18 cellular contexts compared by ENCODE assay signal in genomic region chr1:224399887-224400286, GRCh38.
"Had no signal": no experiment of that assay in that cellular context is flagged by ENCODE, and none has a peak within 500 bp of the region (broad histone marks: within the 10 kb centered on the region; RNA-seq: fewer than 3 reads in every experiment).

No MANE protein-coding gene starts in this region.

- H3K4me2 ChIP-seq: hepatocyte had no signal

- H3K9me3 ChIP-seq: psoas muscle, right lobe of liver, spleen had no signal

- DNase-seq: effector CD4-positive, alpha-beta T cell; foreskin melanocyte; head of caudate nucleus; mammary epithelial cell; naive thymus-derived CD4-positive, alpha-beta T cell; psoas muscle; retina; right lobe of liver; spleen; stimulated activated CD4-positive, alpha-beta T cell treated with anti-CD3 and anti-CD28 coated beads, Interleukin-15, amount 100 ng/mL, for 24 hours; stimulated activated CD4-positive, alpha-beta T cell treated with anti-CD3 and anti-CD28 coated beads, Interleukin-2, amount 100 ng/mL, for 24 hours; stimulated activated CD4-positive, alpha-beta T cell treated with anti-CD3 and anti-CD28 coated beads, Interleukin-4, amount 100 ng/mL, for 4 hours; stimulated activated naive CD4-positive, alpha-beta T cell; trophoblast cell had no signal

- H3K4me3 ChIP-seq: coronary artery, hepatocyte, psoas muscle, right lobe of liver, spleen had no signal

- FAIRE-seq: urothelium cell line had no signal

- H3K27me3 ChIP-seq: hepatocyte, neutrophil, right lobe of liver, spleen had no signal

- ATAC-seq: naive thymus-derived CD4-positive, alpha-beta T cell; right lobe of liver had no signal

- H2AFZ ChIP-seq: hepatocyte had no signal

- H3K27ac ChIP-seq: coronary artery, hepatocyte, neutrophil, psoas muscle, right lobe of liver, spleen had no signal

- H3K4me1 ChIP-seq: psoas muscle, right lobe of liver had no signal
